6 cellular contexts compared by ENCODE assay signal in the genomic region with DNA sequence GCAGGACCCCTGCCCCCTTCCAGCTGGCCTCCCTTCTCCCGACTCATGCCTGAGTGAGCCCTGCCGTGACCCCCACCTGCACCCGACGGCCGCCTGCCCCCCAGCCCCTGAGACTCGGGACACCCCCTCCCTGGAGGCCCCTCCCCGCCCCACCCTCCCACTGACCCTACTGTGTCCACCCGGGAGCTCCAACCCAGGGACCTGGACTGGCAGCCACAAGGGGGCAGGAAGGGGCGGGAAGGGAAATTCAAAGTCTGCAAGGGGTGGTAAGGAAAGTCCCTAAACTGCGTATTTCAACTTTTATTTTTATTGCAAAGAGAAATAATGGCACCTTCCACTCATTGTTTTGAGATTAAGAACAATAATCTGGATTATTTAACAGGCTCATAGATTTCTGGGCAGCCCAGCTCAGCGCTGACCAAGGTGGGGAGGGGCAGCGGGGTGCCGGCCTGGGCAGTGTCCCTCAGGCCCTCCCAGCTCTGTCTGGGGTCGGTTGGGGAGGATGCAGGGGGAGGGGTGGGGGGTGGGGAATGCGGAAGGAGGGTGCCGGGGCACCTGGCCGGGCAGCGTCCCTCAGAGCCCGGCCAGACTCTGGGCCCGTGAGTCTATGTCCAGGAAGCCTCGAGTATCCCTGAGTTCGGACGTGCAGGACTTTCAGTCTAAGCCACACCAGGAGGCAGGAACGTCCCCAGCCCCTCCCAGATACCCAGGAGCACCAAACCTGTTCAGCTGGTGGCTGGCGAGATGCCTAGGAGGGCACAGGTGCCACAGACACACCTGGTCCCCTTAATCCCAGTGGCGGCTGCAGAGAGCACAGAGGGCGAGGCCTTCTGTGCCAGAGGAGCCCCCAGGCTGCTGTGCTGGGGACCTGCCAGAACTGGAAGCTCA. TPM values are rescaled to one million over a fixed set of nuclear protein-coding genes. Genes with fewer than 3 reads are reported as not detected.
DNase-seq lines count a peak whose midpoint lies in the region; ATAC-seq, FAIRE-seq and TF ChIP-seq lines count a peak whose summit lies in the region.

No MANE protein-coding gene starts in this region.

- peak overlapping the region; percentile 21 for H3K4me3 ChIP-seq in H7 (ENCODE audit: insufficient read depth, low read depth, low read length)

- peaks cover 3% of the 10 kb centered on the region for H3K4me1 Mint-ChIP-seq in glutamatergic neuron (ENCODE audit: low read depth, unreplicated experiment)

- no peak overlapping the region for H3K27ac Mint-ChIP-seq in glutamatergic neuron (ENCODE audit: unreplicated experiment)

- H3K27me3 ChIP-seq in H7 (ENCODE audit: control insufficient read depth, insufficient read depth, low read length) = no peaks in the 10 kb centered on the region

- peaks cover 2% of the 10 kb centered on the region for H3K9me3 Mint-ChIP-seq in glutamatergic neuron (ENCODE audit: unreplicated experiment)

- TF ChIP-seq CTCF in glutamatergic neuron (IDR thresholded peaks at IDR 0.05; ENCODE audit: partially characterized antibody, unreplicated experiment) = peak; percentile 64

- peaks cover 4% of the 10 kb centered on the region for H3K27me3 Mint-ChIP-seq in glutamatergic neuron (ENCODE audit: unreplicated experiment)

- no peaks in the 10 kb centered on the region for H3K36me3 Mint-ChIP-seq in glutamatergic neuron (ENCODE audit: unreplicated experiment)

- DNase-seq in H7 (peak; percentile 84), RCC 7860 (ENCODE audit: low spot score) (peak; percentile 25), glutamatergic neuron (no peak), urothelium cell line (ENCODE audit: low spot score) (peak; percentile 89)

- FAIRE-seq in RCC 7860 (lab: Jason Lieb, UNC) (no peak), urothelium cell line (lab: Jason Lieb, UNC) (no peak)

- ATAC-seq in GM19397 (IDR thresholded peaks at IDR 0.05; ENCODE audit: unreplicated experiment) = no peak
- no peak for ATAC-seq in HG03469 (IDR thresholded peaks at IDR 0.05; ENCODE audit: unreplicated experiment)

- H3K4me3 Mint-ChIP-seq in glutamatergic neuron (ENCODE audit: unreplicated experiment) = no peak overlapping the region

- no peaks in the 10 kb centered on the region for H3K36me3 ChIP-seq in H7 (replicated peaks; ENCODE audit: control insufficient read depth, insufficient read depth, low read length)

RNA-seq across cellular contexts. Expression of a gene that starts 1.3 kb away (rescaled TPM):
- 0.14 and 0.30 TPM in 2 replicates for total RNA-seq in H7 (2014; rRNA removed; shearing (Covaris generic))
- 0.17 TPM for total RNA-seq in glutamatergic neuron (ENCODE audit: unreplicated experiment)

RNA-seq across cellular contexts. Expression of a gene that starts 9.1 kb away (rescaled TPM):
- 0.21 and 0.33 TPM in 2 replicates for total RNA-seq in H7 (2014; rRNA removed; shearing (Covaris generic))
- not detected for total RNA-seq in glutamatergic neuron (ENCODE audit: unreplicated experiment)

RNA-seq across cellular contexts. Expression of a gene that starts 15.5 kb away (rescaled TPM):
- 6.4 and 8.0 TPM in 2 replicates for total RNA-seq in H7 (2014; rRNA removed; shearing (Covaris generic))
- 9.3 TPM for total RNA-seq in glutamatergic neuron (ENCODE audit: unreplicated experiment)

RNA-seq across cellular contexts. Expression of a gene that starts 17.9 kb away (rescaled TPM):
- 79.7 and 94.2 TPM in 2 replicates for total RNA-seq in H7 (2014; rRNA removed; shearing (Covaris generic))
- 293 TPM for total RNA-seq in glutamatergic neuron (ENCODE audit: unreplicated experiment)

RNA-seq across cellular contexts. Expression of a gene that starts 35.6 kb away (rescaled TPM):
- total RNA-seq in H7 (2014; rRNA removed; shearing (Covaris generic)) = 20.1 and 27.5 TPM in 2 replicates
- 87.7 TPM for total RNA-seq in glutamatergic neuron (ENCODE audit: unreplicated experiment)
